In genomic region chr20:50320005-50320909, GRCh38 we compare ENCODE assay signal across 10 cellular contexts.
DNase-seq lines count a peak whose midpoint lies in the region; ATAC-seq and TF ChIP-seq lines count a peak whose summit lies in the region.
"Had no signal": no experiment of that assay in that cellular context is flagged by ENCODE, and none has a peak within 500 bp of the region (broad histone marks: within the 10 kb centered on the region; RNA-seq: fewer than 3 reads in every experiment).

No MANE protein-coding gene starts in this region.

- H3K9me3 ChIP-seq in GM23248 (ENCODE audit: low read depth) (no peaks in the 10 kb centered on the region), skeletal muscle satellite cell (replicated peaks; ENCODE audit: low read length) (no peaks in the 10 kb centered on the region)

- no peaks in the 10 kb centered on the region for H3K79me2 ChIP-seq in GM23248 (ENCODE audit: insufficient read depth)

- DNase-seq in GM23248 (no peak), amniotic epithelial cell (ENCODE audit: low read depth) (peak; percentile 42), foreskin keratinocyte (peak in 1 of 2 donors; percentile 42), GF-D8 (lab: John Stamatoyannopoulos, UW) (no peak), NCI-H510A (lab: John Stamatoyannopoulos, UW) (no peak)
- DNase-seq: NCI-H69, T-helper 2 cell had no signal

- ATAC-seq in foreskin keratinocyte = no peak
- no peak for ATAC-seq in GM19324 (IDR thresholded peaks at IDR 0.05; ENCODE audit: low FRiP score, unreplicated experiment)
- ATAC-seq in esophagus mucosa = no peak

- peaks cover 5% of the 10 kb centered on the region; the same call in 1 of the 2 replicates for H3F3A ChIP-seq in GM23248 (ENCODE audit: insufficient read depth)

- no peaks in the 10 kb centered on the region for H4K20me1 ChIP-seq in GM23248 (ENCODE audit: insufficient read depth)

- H3K4me1 ChIP-seq in GM23248 (ENCODE audit: insufficient read depth) (peaks cover 27% of the 10 kb centered on the region), foreskin keratinocyte (peaks cover 7% of the 10 kb centered on the region), skeletal muscle satellite cell (ENCODE audit: control insufficient read depth, insufficient read depth, low read length) (peaks cover 26% of the 10 kb centered on the region)

- H3K9ac ChIP-seq in GM23248 (peak overlapping the region; percentile 69), skeletal muscle satellite cell (ENCODE audit: low read depth, low read length) (no peak overlapping the region)

- TF ChIP-seq CTCF in foreskin keratinocyte (conservative IDR thresholded peaks at IDR 0.05) = no peak

- H3K4me2 ChIP-seq in GM23248 (ENCODE audit: unreplicated experiment) (peak overlapping the region; percentile 34), skeletal muscle satellite cell (ENCODE audit: low read length) (peak overlapping the region; percentile 54)

- in situ Hi-C loops in GM23248 (cut with MboI) = no loop called here

- H3K36me3 ChIP-seq in GM23248 (ENCODE audit: low read depth) = no peaks in the 10 kb centered on the region
- no peaks in the 10 kb centered on the region for H3K36me3 ChIP-seq in skeletal muscle satellite cell (ENCODE audit: insufficient read depth, low read length)

- WGBS in GM23248 (ENCODE audit: low coverage in 1 of 2, low lambda C conversion rate in 2 of 2, missing lambda C conversion rate in 2 of 2), 2 experiments = 79 to 85% methylated on average over 13 of the region's 13 CpGs

- no peaks in the 10 kb centered on the region for H3K9me2 ChIP-seq in GM23248 (ENCODE audit: insufficient read depth)

- H2AFZ ChIP-seq in GM23248 = peak overlapping the region; percentile 25; the same call in 1 of the 2 replicates

- H3K4me3 ChIP-seq in GM23248 (peak overlapping the region; percentile 49), skeletal muscle satellite cell (ENCODE audit: low read length) (no peak overlapping the region)

- H3K27ac ChIP-seq in GM23248 (peak overlapping the region; percentile 70), foreskin keratinocyte (peak overlapping the region; percentile 84)

- H3K27me3 ChIP-seq in GM23248 (replicated peaks; ENCODE audit: insufficient read depth) (no peaks in the 10 kb centered on the region), foreskin keratinocyte (no peaks in the 10 kb centered on the region), skeletal muscle satellite cell (ENCODE audit: control insufficient read depth, insufficient read depth, low read length) (no peaks in the 10 kb centered on the region)
